In genomic region chr11:63916837-63917684, GRCh38 we compare ENCODE assay signal across 8 cellular contexts. TPM values are rescaled to one million over a fixed set of nuclear protein-coding genes. Genes with fewer than 3 reads are reported as not detected.
DNase-seq lines count a peak whose midpoint lies in the region; ATAC-seq and TF ChIP-seq lines count a peak whose summit lies in the region.

Gene RCOR2, minus strand, starts transcription at chr11:63917164. Its CDS starts 708 bp downstream, at chr11:63916456.

- H3K79me2 ChIP-seq in DOHH2 (ENCODE audit: control insufficient read depth, low read length), result no peaks in the 10 kb centered on the region

- peak; percentile 67 to 74 for ATAC-seq in natural killer cell treated with Interleukin-12 subunit alpha and Interleukin-12 subunit beta and Interleukin-15 and Interleukin-18, amount 100 ng/mL, for 72 hours

- no peaks in the 10 kb centered on the region for H3K36me3 Mint-ChIP-seq in natural killer cell treated with Interleukin-12 subunit alpha and Interleukin-12 subunit beta and Interleukin-15 and Interleukin-18, amount 100 ng/mL, for 72 hours

- peak within 1 kb of the TSS; percentile 21 to 42 for H3K9ac ChIP-seq in stomach smooth muscle (ENCODE audit: low read length in 2 of 2)

- H3K27me3 ChIP-seq in DOHH2 (ENCODE audit: control insufficient read depth, low read length), result peaks cover 49% of the 10 kb centered on the region
- no peaks in the 10 kb centered on the region for H3K27me3 ChIP-seq in stomach smooth muscle (ENCODE audit: control insufficient read depth in 1 of 2, insufficient read depth in 2 of 2, low read length in 2 of 2)

- H3K9me3 ChIP-seq in DOHH2 (ENCODE audit: control insufficient read depth, insufficient read depth, low read length) (no peaks in the 10 kb centered on the region), stomach smooth muscle (ENCODE audit: control insufficient read depth in 2 of 2, low read length in 2 of 2) (no peaks in the 10 kb centered on the region)

- H3K4me2 ChIP-seq in DOHH2 (ENCODE audit: low read length), result peak within 1 kb of the TSS; percentile 87

- H3K9me2 ChIP-seq in DOHH2 (replicated peaks; ENCODE audit: control insufficient read depth, low read length), result no peaks in the 10 kb centered on the region

- H3K4me1 ChIP-seq in DOHH2 (ENCODE audit: control insufficient read depth, low read length) (peaks cover 38% of the 10 kb centered on the region), stomach smooth muscle (ENCODE audit: control insufficient read depth, insufficient read depth, low read length) (peaks cover 48% of the 10 kb centered on the region)

- DNase-seq in KG1 (lab: John Stamatoyannopoulos, UW) (peak; percentile 33), fibroblast of pulmonary artery (ENCODE audit: low read depth) (peak; percentile 89), amniotic stem cell (lab: John Stamatoyannopoulos, UW) (no peak)
- peak; percentile 40 for DNase-seq in activated T-helper 9 cell treated with anti-CD3 and anti-CD28 coated beads, Interleukin-2, amount 50 U/mL, for 16 hours (ENCODE audit: low read depth)
- peak; percentile 68 for DNase-seq in natural killer cell treated with Interleukin-12 subunit alpha and Interleukin-12 subunit beta and Interleukin-15 and Interleukin-18, amount 100 ng/mL, for 72 hours (ENCODE audit: low spot score)

- TF ChIP-seq CTCF in DOHH2 (IDR thresholded peaks at IDR 0.05; ENCODE audit: low read depth, low read length, poor library complexity, severe bottlenecking) (no peak), fibroblast of pulmonary artery (IDR thresholded peaks at IDR 0.05; ENCODE audit: low read length, missing control alignments) (no peak)

- H3K27ac ChIP-seq in DOHH2 (ENCODE audit: low read depth, low read length), result no peak within 1 kb of the TSS
- peak within 1 kb of the TSS; percentile 78 for H3K27ac ChIP-seq in stomach smooth muscle (ENCODE audit: low read length)

- peaks cover 0 to 11% of the 10 kb centered on the region in 2 donors for H3K4me1 Mint-ChIP-seq in natural killer cell treated with Interleukin-12 subunit alpha and Interleukin-12 subunit beta and Interleukin-15 and Interleukin-18, amount 100 ng/mL, for 72 hours (ENCODE audit: low read depth in 2 of 2)

- H3K27ac Mint-ChIP-seq in natural killer cell treated with Interleukin-12 subunit alpha and Interleukin-12 subunit beta and Interleukin-15 and Interleukin-18, amount 100 ng/mL, for 72 hours, result no peak within 1 kb of the TSS

- H3K36me3 ChIP-seq in DOHH2 (ENCODE audit: control insufficient read depth, low read length), result no peaks in the 10 kb centered on the region
- H3K36me3 ChIP-seq in stomach smooth muscle (ENCODE audit: control insufficient read depth in 2 of 2, insufficient read depth in 2 of 2, low read length in 2 of 2), result no peaks in the 10 kb centered on the region

- H3K4me3 Mint-ChIP-seq in natural killer cell treated with Interleukin-12 subunit alpha and Interleukin-12 subunit beta and Interleukin-15 and Interleukin-18, amount 100 ng/mL, for 72 hours, result peak within 1 kb of the TSS; percentile 80

- H4K20me1 ChIP-seq in DOHH2 (ENCODE audit: control insufficient read depth, insufficient read depth, low read depth, low read length), result no peaks in the 10 kb centered on the region

- H3K4me3 ChIP-seq in DOHH2 (ENCODE audit: low read length) (peak within 1 kb of the TSS; percentile 73), fibroblast of pulmonary artery (replicated peaks; ENCODE audit: low read depth, low read length) (peak within 1 kb of the TSS; percentile 52), stomach smooth muscle (ENCODE audit: low read length in 2 of 2) (peak within 1 kb of the TSS; percentile 66 to 76)

- H3K9me3 Mint-ChIP-seq in natural killer cell treated with Interleukin-12 subunit alpha and Interleukin-12 subunit beta and Interleukin-15 and Interleukin-18, amount 100 ng/mL, for 72 hours, result no peaks in the 10 kb centered on the region

- H3K27me3 Mint-ChIP-seq in natural killer cell treated with Interleukin-12 subunit alpha and Interleukin-12 subunit beta and Interleukin-15 and Interleukin-18, amount 100 ng/mL, for 72 hours, result peaks cover 0 to 5% of the 10 kb centered on the region in 2 donors

- peaks cover 6% of the 10 kb centered on the region for H3F3A ChIP-seq in DOHH2 (ENCODE audit: control insufficient read depth, insufficient read depth)

TF ChIP-seq in PFSK-1, 5 proteins besides CTCF, POLR2A, EP300 and RAD21:
- peak; percentile 87 for TF ChIP-seq TAF1 (IDR thresholded peaks at IDR 0.05; ENCODE audit: borderline replicate concordance, insufficient read depth, low read length)
- TF ChIP-seq FOXP2 (optimal IDR thresholded peaks at IDR 0.05; ENCODE audit: borderline replicate concordance, extremely low read depth, extremely low read length, insufficient read depth), result peak; percentile 83
- peak; percentile 75 for TF ChIP-seq POLR2AphosphoS5 (IDR thresholded peaks at IDR 0.05; ENCODE audit: low read depth, low read length)
- TF ChIP-seq REST (IDR thresholded peaks at IDR 0.05; ENCODE audit: insufficient read depth in 1 of 2, low read depth in 2 of 2, low read length in 2 of 2), result no peak
- peak; percentile 58; the same call in 1 of the 2 replicates for TF ChIP-seq SIN3A (IDR thresholded peaks at IDR 0.05; ENCODE audit: borderline replicate concordance, insufficient read depth, low read length)

RNA-seq across cellular contexts. Expression of gene RCOR2, which starts in this region (rescaled TPM):
- polyA plus RNA-seq in PFSK-1 (2012; ENCODE audit: insufficient read length, low read depth), result 39.6 TPM
- not detected for total RNA-seq in natural killer cell treated with Interleukin-12 subunit alpha and Interleukin-12 subunit beta and Interleukin-15 and Interleukin-18, amount 100 ng/mL, for 72 hours

Comparison
In these comparisons a context has a peak if more than half of its experiments do, and no peak if none do; other contexts are left out.
1. Peak in DNase-seq and ATAC-seq in natural killer cell treated with Interleukin-12 subunit alpha and Interleukin-12 subunit beta and Interleukin-15 and Interleukin-18, amount 100 ng/mL, for 72 hours; RNA of the gene not detected or under 1 TPM.